16 cellular contexts compared by ENCODE assay signal in genomic region chr9:6096821-6097220, GRCh38.
DNase-seq lines count a peak whose midpoint lies in the region; ATAC-seq and TF ChIP-seq lines count a peak whose summit lies in the region.
"Had no signal": no experiment of that assay in that cellular context is flagged by ENCODE, and none has a peak within 500 bp of the region (broad histone marks: within the 10 kb centered on the region; RNA-seq: fewer than 3 reads in every experiment).

No MANE protein-coding gene starts in this region.

- no peak overlapping the region for H2AFZ ChIP-seq in osteoblast (ENCODE audit: low read length)

- POLR2A ChIA-PET in activated CD4-positive, alpha-beta T cell treated with anti-CD3 and anti-CD28 coated beads, Interleukin-2, amount 10 ng/mL, durations not matched to agents 7 days and 5 days (lab: Charles Lee) = no interaction called here
- POLR2A ChIA-PET in WTC11 (lab: Charles Lee) = no interaction called here

- peaks cover 11% of the 10 kb centered on the region for H3K4me1 ChIP-seq in osteoblast (ENCODE audit: insufficient read depth, low read length)

- peak; percentile 23 for DNase-seq in activated CD4-positive, alpha-beta T cell treated with anti-CD3 and anti-CD28 coated beads for 48 hours
- DNase-seq in activated CD4-positive, alpha-beta T cell treated with anti-CD3 and anti-CD28 coated beads, Interleukin-2, amount 10 ng/mL, durations not matched to agents 7 days and 5 days = no peak
- peak; percentile 91 for DNase-seq in HS-5 (ENCODE audit: low read depth)
- DNase-seq in choroid plexus epithelial cell (ENCODE audit: low read depth) = peak; percentile 62
- no peak for DNase-seq in osteoblast (ENCODE audit: insufficient read length, low spot score, missing footprints)
- DNase-seq in WTC11 (ENCODE audit: low spot score) = no peak
- no peak for DNase-seq in activated gamma-delta T cell treated with Interleukin-2 at 50 U/mL for 16 hours
- DNase-seq: activated CD4-positive, alpha-beta T cell treated with anti-CD3 and anti-CD28 coated beads for 4 hours; effector memory CD8-positive, alpha-beta T cell; NCI-H1105 had no signal

- no peaks in the 10 kb centered on the region for H3K4me1 Mint-ChIP-seq in activated CD4-positive, alpha-beta T cell treated with anti-CD3 and anti-CD28 coated beads, Interleukin-2, amount 10 ng/mL, durations not matched to agents 7 days and 5 days
- no peaks in the 10 kb centered on the region for H3K4me1 Mint-ChIP-seq in WTC11

- no peak for ATAC-seq in WTC11
- ATAC-seq in HG03571 (IDR thresholded peaks at IDR 0.05; ENCODE audit: unreplicated experiment) = no peak
- ATAC-seq: effector memory CD8-positive, alpha-beta T cell; HepG2 had no signal

- H3K36me3 ChIP-seq in osteoblast (ENCODE audit: insufficient read depth, low read length) = no peaks in the 10 kb centered on the region
- H3K36me3 ChIP-seq: cardiac muscle cell, neutrophil had no signal

- no peak overlapping the region for H3K4me3 ChIP-seq in choroid plexus epithelial cell (ENCODE audit: low read depth, low read length)
- no peak overlapping the region for H3K4me3 ChIP-seq in osteoblast (ENCODE audit: insufficient read depth, low read length)
- H3K4me3 ChIP-seq: cardiac muscle cell, skin epidermis had no signal

- H3K27me3 ChIP-seq in osteoblast (ENCODE audit: insufficient read depth, low read length) = no peaks in the 10 kb centered on the region
- H3K27me3 ChIP-seq: cardiac muscle cell, neutrophil had no signal

- no peaks in the 10 kb centered on the region for H3K9me3 Mint-ChIP-seq in activated CD4-positive, alpha-beta T cell treated with anti-CD3 and anti-CD28 coated beads, Interleukin-2, amount 10 ng/mL, durations not matched to agents 7 days and 5 days
- H3K9me3 Mint-ChIP-seq in WTC11 = peaks cover 11% of the 10 kb centered on the region
- H3K9me3 Mint-ChIP-seq: activated T-helper 2 cell treated with anti-CD3 and anti-CD28 coated beads, Interferon-gamma antibody, Interleukin-2, Interleukin-4, amounts not matched to agents 10 μg/mL and 5 μg/mL and 100 μg/mL, durations not matched to agents 14 hours and 24 hours and 36 hours; effector memory CD8-positive, alpha-beta T cell had no signal

- CTCF ChIA-PET in activated CD4-positive, alpha-beta T cell treated with anti-CD3 and anti-CD28 coated beads, Interleukin-2, amount 10 ng/mL, durations not matched to agents 7 days and 5 days (lab: Charles Lee) = no interaction called here
- CTCF ChIA-PET in WTC11 (lab: Charles Lee) = no interaction called here

- H3K27me3 Mint-ChIP-seq in activated CD4-positive, alpha-beta T cell treated with anti-CD3 and anti-CD28 coated beads, Interleukin-2, amount 10 ng/mL, durations not matched to agents 7 days and 5 days = peaks cover 11% of the 10 kb centered on the region
- H3K27me3 Mint-ChIP-seq in WTC11 (ENCODE audit: low read depth) = no peaks in the 10 kb centered on the region

- H3K4me2 ChIP-seq in osteoblast (ENCODE audit: insufficient read depth, low read length) = no peak overlapping the region

- no peaks in the 10 kb centered on the region for H3K36me3 Mint-ChIP-seq in activated CD4-positive, alpha-beta T cell treated with anti-CD3 and anti-CD28 coated beads, Interleukin-2, amount 10 ng/mL, durations not matched to agents 7 days and 5 days (ENCODE audit: low read depth)
- H3K36me3 Mint-ChIP-seq in WTC11 = no peaks in the 10 kb centered on the region

- H3K9me3 ChIP-seq in osteoblast (ENCODE audit: low read depth, low read length) = no peaks in the 10 kb centered on the region
- H3K9me3 ChIP-seq: neutrophil had no signal

- H3K4me3 Mint-ChIP-seq in activated CD4-positive, alpha-beta T cell treated with anti-CD3 and anti-CD28 coated beads, Interleukin-2, amount 10 ng/mL, durations not matched to agents 7 days and 5 days = no peak overlapping the region
- no peak overlapping the region for H3K4me3 Mint-ChIP-seq in WTC11
- H3K4me3 Mint-ChIP-seq: effector memory CD8-positive, alpha-beta T cell had no signal

- no peaks in the 10 kb centered on the region for H3K79me2 ChIP-seq in osteoblast (ENCODE audit: insufficient read depth, low read length)

- no peak overlapping the region for H3K27ac Mint-ChIP-seq in activated CD4-positive, alpha-beta T cell treated with anti-CD3 and anti-CD28 coated beads, Interleukin-2, amount 10 ng/mL, durations not matched to agents 7 days and 5 days
- H3K27ac Mint-ChIP-seq in WTC11 = no peak overlapping the region
- H3K27ac Mint-ChIP-seq: activated T-helper 2 cell treated with anti-CD3 and anti-CD28 coated beads, Interferon-gamma antibody, Interleukin-2, Interleukin-4, amounts not matched to agents 10 μg/mL and 5 μg/mL and 100 μg/mL, durations not matched to agents 14 hours and 24 hours and 36 hours; effector memory CD8-positive, alpha-beta T cell had no signal

- TF ChIP-seq CTCF in choroid plexus epithelial cell (conservative IDR thresholded peaks at IDR 0.05; ENCODE audit: low read depth, low read length) (no peak), osteoblast (IDR thresholded peaks at IDR 0.05; ENCODE audit: extremely low read depth, low read depth, low read length) (no peak), WTC11 (IDR thresholded peaks at IDR 0.05) (no peak)

- peak overlapping the region; percentile 36 for H3K27ac ChIP-seq in osteoblast (ENCODE audit: low read depth, low read length)
- H3K27ac ChIP-seq: cardiac muscle cell, neutrophil, skin epidermis had no signal

- no peaks in the 10 kb centered on the region for H4K20me1 ChIP-seq in osteoblast (ENCODE audit: insufficient read depth, low read length)

TF ChIP-seq in WTC11, 78 proteins besides CTCF, POLR2A, EP300 and RAD21 (continues in another document):
- no peak for TF ChIP-seq GABPB1 (CRISPR knock-in tag; IDR thresholded peaks at IDR 0.05)
- no peak for TF ChIP-seq FOXP4 (CRISPR knock-in tag; IDR thresholded peaks at IDR 0.05)
- TF ChIP-seq, protein P1, sequence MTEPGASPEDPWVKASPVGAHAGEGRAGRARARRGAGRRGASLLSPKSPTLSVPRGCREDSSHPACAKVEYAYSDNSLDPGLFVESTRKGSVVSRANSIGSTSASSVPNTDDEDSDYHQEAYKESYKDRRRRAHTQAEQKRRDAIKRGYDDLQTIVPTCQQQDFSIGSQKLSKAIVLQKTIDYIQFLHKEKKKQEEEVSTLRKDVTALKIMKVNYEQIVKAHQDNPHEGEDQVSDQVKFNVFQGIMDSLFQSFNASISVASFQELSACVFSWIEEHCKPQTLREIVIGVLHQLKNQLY (CRISPR knock-in tag; IDR thresholded peaks at IDR 0.05) = no peak
- no peak for TF ChIP-seq ETV6 (CRISPR knock-in tag; IDR thresholded peaks at IDR 0.05)
- TF ChIP-seq STAT6 (CRISPR knock-in tag; conservative IDR thresholded peaks at IDR 0.05; ENCODE audit: low read depth) = no peak
- TF ChIP-seq ESRRA (CRISPR knock-in tag; IDR thresholded peaks at IDR 0.05; ENCODE audit: borderline replicate concordance) = no peak
- TF ChIP-seq CBFB (CRISPR knock-in tag; IDR thresholded peaks at IDR 0.05; ENCODE audit: low read depth) = no peak
- TF ChIP-seq, protein P2, sequence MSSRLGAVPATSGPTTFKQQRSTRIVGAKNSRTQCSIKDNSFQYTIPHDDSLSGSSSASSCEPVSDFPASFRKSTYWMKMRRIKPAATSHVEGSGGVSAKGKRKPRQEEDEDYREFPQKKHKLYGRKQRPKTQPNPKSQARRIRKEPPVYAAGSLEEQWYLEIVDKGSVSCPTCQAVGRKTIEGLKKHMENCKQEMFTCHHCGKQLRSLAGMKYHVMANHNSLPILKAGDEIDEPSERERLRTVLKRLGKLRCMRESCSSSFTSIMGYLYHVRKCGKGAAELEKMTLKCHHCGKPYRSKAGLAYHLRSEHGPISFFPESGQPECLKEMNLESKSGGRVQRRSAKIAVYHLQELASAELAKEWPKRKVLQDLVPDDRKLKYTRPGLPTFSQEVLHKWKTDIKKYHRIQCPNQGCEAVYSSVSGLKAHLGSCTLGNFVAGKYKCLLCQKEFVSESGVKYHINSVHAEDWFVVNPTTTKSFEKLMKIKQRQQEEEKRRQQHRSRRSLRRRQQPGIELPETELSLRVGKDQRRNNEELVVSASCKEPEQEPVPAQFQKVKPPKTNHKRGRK (CRISPR knock-in tag; IDR thresholded peaks at IDR 0.05; ENCODE audit: borderline replicate concordance) = no peak
- no peak for TF ChIP-seq CREB1 (CRISPR knock-in tag; IDR thresholded peaks at IDR 0.05)
- TF ChIP-seq IRF2 (CRISPR knock-in tag; IDR thresholded peaks at IDR 0.05; ENCODE audit: borderline replicate concordance, low read depth) = no peak
- no peak for TF ChIP-seq GTF2I (CRISPR knock-in tag; conservative IDR thresholded peaks at IDR 0.05)

Comparison
In these comparisons a context has a peak if more than half of its experiments do, and no peak if none do; other contexts are left out.
1. DNase-seq: peak in activated CD4-positive, alpha-beta T cell treated with anti-CD3 and anti-CD28 coated beads for 48 hours (single experiment), HS-5 (single experiment) and choroid plexus epithelial cell (single experiment); none in activated CD4-positive, alpha-beta T cell treated with anti-CD3 and anti-CD28 coated beads, Interleukin-2, amount 10 ng/mL, durations not matched to agents 7 days and 5 days (single experiment), osteoblast (single experiment), WTC11 (single experiment) and activated gamma-delta T cell treated with Interleukin-2 at 50 U/mL for 16 hours (single experiment).